ENCODE assay signal across 7 cellular contexts in genomic region chr7:65510187-65510538, GRCh38.
DNase-seq lines count a peak whose midpoint lies in the region; ATAC-seq and TF ChIP-seq lines count a peak whose summit lies in the region.
"Not testable (repeated sequence)": the region's sequence is repeated elsewhere in the genome, so short reads cannot be mapped to it uniquely, and the experiment has no call there.

No MANE protein-coding gene starts in this region.

- intact Hi-C loops in Panc1 (cut with micrococcal nuclease; ENCODE audit: unreplicated experiment); MCF 10A (cut with micrococcal nuclease); naive thymus-derived CD4-positive, alpha-beta T cell (cut with micrococcal nuclease): not testable (repeated sequence)

- not testable (repeated sequence) for H4K20me1 ChIP-seq in smooth muscle cell (ENCODE audit: low read depth)

- H3K27ac ChIP-seq in HUES48 (ENCODE audit: low read depth, low read length); Panc1 (ENCODE audit: low read length); naive thymus-derived CD4-positive, alpha-beta T cell (ENCODE audit: low read depth, low read length); smooth muscle cell (ENCODE audit: low read depth): not testable (repeated sequence)

- not testable (repeated sequence) for H3K9me3 ChIP-seq in HUES48 (ENCODE audit: control insufficient read depth, insufficient read depth, low read length); Panc1 (ENCODE audit: control insufficient read depth, insufficient read depth, low read depth, low read length); naive thymus-derived CD4-positive, alpha-beta T cell (ENCODE audit: control insufficient read depth in 2 of 3, low read length in 3 of 3); smooth muscle cell (replicated peaks; ENCODE audit: low read depth)

- BruUV-seq in Panc1 (replicated peaks; lab: Mats Ljungman, UMichigan); MCF 10A (replicated peaks; lab: Mats Ljungman, UMichigan): not testable (repeated sequence)

- not testable (repeated sequence) for H3K9me3 Mint-ChIP-seq in activated CD8-positive, alpha-beta T cell treated with anti-CD3 and anti-CD28 coated beads, Interleukin-2, amount 10 ng/mL, durations not matched to agents 7 days and 5 days (ENCODE audit: insufficient read depth); MCF 10A (ENCODE audit: unreplicated experiment); glutamatergic neuron (ENCODE audit: unreplicated experiment)
- H3K9me3 Mint-ChIP-seq in naive thymus-derived CD4-positive, alpha-beta T cell, result peaks cover 0 to 20% (median 4%) of the 10 kb centered on the region in 11 donors

- H3K4me2 ChIP-seq in smooth muscle cell, result peak overlapping the region; percentile 88

- not testable (repeated sequence) for ATAC-seq in Panc1; activated CD8-positive, alpha-beta T cell treated with anti-CD3 and anti-CD28 coated beads, Interleukin-2, amount 10 ng/mL, durations not matched to agents 7 days and 5 days; naive thymus-derived CD4-positive, alpha-beta T cell

- peaks cover 23% of the 10 kb centered on the region for H3K27me3 Mint-ChIP-seq in activated CD8-positive, alpha-beta T cell treated with anti-CD3 and anti-CD28 coated beads, Interleukin-2, amount 10 ng/mL, durations not matched to agents 7 days and 5 days (ENCODE audit: low read depth)
- H3K27me3 Mint-ChIP-seq in MCF 10A (ENCODE audit: insufficient read depth, unreplicated experiment), result peaks cover 36% of the 10 kb centered on the region
- H3K27me3 Mint-ChIP-seq in glutamatergic neuron (ENCODE audit: unreplicated experiment), result not testable (repeated sequence)
- H3K27me3 Mint-ChIP-seq in naive thymus-derived CD4-positive, alpha-beta T cell, result peaks cover 22 to 32% (median 26%) of the 10 kb centered on the region in 5 donors

- not testable (repeated sequence) for H3F3A ChIP-seq in smooth muscle cell (ENCODE audit: low read depth)

- H3K27ac Mint-ChIP-seq in activated CD8-positive, alpha-beta T cell treated with anti-CD3 and anti-CD28 coated beads, Interleukin-2, amount 10 ng/mL, durations not matched to agents 7 days and 5 days, result peak overlapping the region; percentile 18
- H3K27ac Mint-ChIP-seq in MCF 10A (ENCODE audit: low read depth, unreplicated experiment); glutamatergic neuron (ENCODE audit: unreplicated experiment); naive thymus-derived CD4-positive, alpha-beta T cell: not testable (repeated sequence)

- H3K4me1 Mint-ChIP-seq in activated CD8-positive, alpha-beta T cell treated with anti-CD3 and anti-CD28 coated beads, Interleukin-2, amount 10 ng/mL, durations not matched to agents 7 days and 5 days (ENCODE audit: low read depth); MCF 10A (ENCODE audit: insufficient read depth, unreplicated experiment); glutamatergic neuron (ENCODE audit: low read depth, unreplicated experiment); naive thymus-derived CD4-positive, alpha-beta T cell: not testable (repeated sequence)

- not testable (repeated sequence) for H3K4me1 ChIP-seq in HUES48 (ENCODE audit: control insufficient read depth, insufficient read depth, low read length); Panc1 (ENCODE audit: control insufficient read depth, insufficient read depth, low read length); naive thymus-derived CD4-positive, alpha-beta T cell (ENCODE audit: control insufficient read depth in 2 of 2, insufficient read depth in 2 of 2, low read length in 2 of 2); smooth muscle cell (ENCODE audit: low read depth)

- H3K4me3 Mint-ChIP-seq in activated CD8-positive, alpha-beta T cell treated with anti-CD3 and anti-CD28 coated beads, Interleukin-2, amount 10 ng/mL, durations not matched to agents 7 days and 5 days, result peak overlapping the region; percentile 24
- H3K4me3 Mint-ChIP-seq in MCF 10A (ENCODE audit: unreplicated experiment) (peak overlapping the region; percentile 52), glutamatergic neuron (ENCODE audit: unreplicated experiment) (peak overlapping the region; percentile 85)
- peak overlapping the region; percentile 57 to 85 (median 70) for H3K4me3 Mint-ChIP-seq in naive thymus-derived CD4-positive, alpha-beta T cell

- whole genome bisulfite sequencing in smooth muscle cell (ENCODE audit: low lambda C conversion rate), result 44% methylated on average over 1 of the region's 1 CpG

- peaks cover 33% of the 10 kb centered on the region for H3K27me3 ChIP-seq in HUES48 (ENCODE audit: control insufficient read depth, insufficient read depth, low read length)
- H3K27me3 ChIP-seq in Panc1 (ENCODE audit: control insufficient read depth, insufficient read depth, low read length), result peaks cover 16% of the 10 kb centered on the region
- H3K27me3 ChIP-seq in naive thymus-derived CD4-positive, alpha-beta T cell (ENCODE audit: control insufficient read depth in 2 of 2, insufficient read depth in 2 of 2, low read length in 2 of 2), result not testable (repeated sequence)
- H3K27me3 ChIP-seq in smooth muscle cell (ENCODE audit: low read depth), result peaks cover 46% of the 10 kb centered on the region

- DNase-seq in Panc1 (ENCODE audit: low read depth, low spot score); activated CD8-positive, alpha-beta T cell treated with anti-CD3 and anti-CD28 coated beads, Interleukin-2, amount 10 ng/mL, durations not matched to agents 7 days and 5 days; MCF 10A (ENCODE audit: unreplicated experiment); glutamatergic neuron; naive thymus-derived CD4-positive, alpha-beta T cell; smooth muscle cell (lab: John Stamatoyannopoulos, UW; ENCODE audit: unreplicated experiment): not testable (repeated sequence)

- POLR2A ChIA-PET in Panc1 (lab: Charles Lee); activated CD8-positive, alpha-beta T cell treated with anti-CD3 and anti-CD28 coated beads, Interleukin-2, amount 10 ng/mL, durations not matched to agents 7 days and 5 days (lab: Charles Lee); MCF 10A (lab: Yijun Ruan, JAX); naive thymus-derived CD4-positive, alpha-beta T cell (lab: Charles Lee): not testable (repeated sequence)

- not testable (repeated sequence) for H3K36me3 ChIP-seq in HUES48 (ENCODE audit: control insufficient read depth, insufficient read depth, low read length); Panc1 (ENCODE audit: control insufficient read depth, insufficient read depth, low read length); naive thymus-derived CD4-positive, alpha-beta T cell (ENCODE audit: control insufficient read depth in 2 of 3, insufficient read depth in 3 of 3, low read length in 3 of 3); smooth muscle cell (ENCODE audit: low read depth)

- H3K4me3 ChIP-seq in HUES48 (ENCODE audit: low read depth, low read length) (peak overlapping the region; percentile 56; the same call in 1 of the 2 replicates), Panc1 (ENCODE audit: low read depth in 2 of 2, low read length in 2 of 2) (peak overlapping the region; percentile 50 to 63), smooth muscle cell (peak overlapping the region; percentile 45)
- H3K4me3 ChIP-seq in naive thymus-derived CD4-positive, alpha-beta T cell (ENCODE audit: low read length), result not testable (repeated sequence)

- not testable (repeated sequence) for TF ChIP-seq CTCF in Panc1 (IDR thresholded peaks at IDR 0.05); MCF 10A (IDR thresholded peaks at IDR 0.05; ENCODE audit: unreplicated experiment); glutamatergic neuron (IDR thresholded peaks at IDR 0.05; ENCODE audit: partially characterized antibody, unreplicated experiment); smooth muscle cell (IDR thresholded peaks at IDR 0.05; ENCODE audit: borderline replicate concordance, insufficient read depth, poor library complexity, severe bottlenecking)

- H3K9ac ChIP-seq in HUES48 (ENCODE audit: low read depth, low read length); smooth muscle cell (ENCODE audit: low read depth): not testable (repeated sequence)

- H3K79me2 ChIP-seq in smooth muscle cell (ENCODE audit: low read depth), result not testable (repeated sequence)

- not testable (repeated sequence) for H3K36me3 Mint-ChIP-seq in activated CD8-positive, alpha-beta T cell treated with anti-CD3 and anti-CD28 coated beads, Interleukin-2, amount 10 ng/mL, durations not matched to agents 7 days and 5 days (ENCODE audit: low read depth); MCF 10A (ENCODE audit: insufficient read depth, unreplicated experiment); glutamatergic neuron (ENCODE audit: unreplicated experiment); naive thymus-derived CD4-positive, alpha-beta T cell

- CTCF ChIA-PET in Panc1 (lab: Charles Lee), result interaction anchor here (0.5 kb wide), 1 partner anchor 473 kb away, joined by 10 read pairs; no protein-coding TSS in a partner anchor
- CTCF ChIA-PET in activated CD8-positive, alpha-beta T cell treated with anti-CD3 and anti-CD28 coated beads, Interleukin-2, amount 10 ng/mL, durations not matched to agents 7 days and 5 days (lab: Charles Lee); MCF 10A (lab: Yijun Ruan, JAX); naive thymus-derived CD4-positive, alpha-beta T cell (lab: Charles Lee): not testable (repeated sequence)

- in situ Hi-C loops in Panc1 (cut with HindIII; ENCODE audit: low pct_unique_long_range_greater_than_20kb, low sequenced_read_pairs), result not testable (repeated sequence)

- not testable (repeated sequence) for H2AFZ ChIP-seq in smooth muscle cell (ENCODE audit: low read depth)

Comparison
In these comparisons a context has a peak if more than half of its experiments do, and no peak if none do; other contexts are left out.
1. H3K4me3 Mint-ChIP-seq: peak in every context shown above with its lines; median percentile 85 in glutamatergic neuron; 70 in naive thymus-derived CD4-positive, alpha-beta T cell; 52 in MCF 10A; 24 in activated CD8-positive, alpha-beta T cell treated with anti-CD3 and anti-CD28 coated beads, Interleukin-2, amount 10 ng/mL, durations not matched to agents 7 days and 5 days.